ENCODE assay signal across 13 cellular contexts in genomic region chr17:17033466-17033865, GRCh38. TPM values are rescaled to one million over a fixed set of nuclear protein-coding genes. Genes with fewer than 3 reads are reported as not detected.
DNase-seq lines count a peak whose midpoint lies in the region; ATAC-seq and TF ChIP-seq lines count a peak whose summit lies in the region.
"Had no signal": no experiment of that assay in that cellular context is flagged by ENCODE, and none has a peak within 500 bp of the region (broad histone marks: within the 10 kb centered on the region; RNA-seq: fewer than 3 reads in every experiment).

No MANE protein-coding gene starts in this region.

- H3K36me3 Mint-ChIP-seq in neural progenitor cell = no peaks in the 10 kb centered on the region
- H3K36me3 Mint-ChIP-seq in activated T-helper 17 cell treated with anti-CD3 and anti-CD28 coated beads, Interleukin-2, amount 50 U/mL, for 72 hours (ENCODE audit: low read depth) = no peaks in the 10 kb centered on the region

- H3K4me3 Mint-ChIP-seq in neural progenitor cell = no peak overlapping the region
- no peak overlapping the region for H3K4me3 Mint-ChIP-seq in activated T-helper 17 cell treated with anti-CD3 and anti-CD28 coated beads, Interleukin-2, amount 50 U/mL, for 72 hours
- H3K4me3 Mint-ChIP-seq: CD4-positive, alpha-beta T cell; H9 had no signal

- H3K4me3 ChIP-seq in RWPE2 (ENCODE audit: severe bottlenecking) = no peak overlapping the region
- no peak overlapping the region for H3K4me3 ChIP-seq in coronary artery
- H3K4me3 ChIP-seq in neural progenitor cell = no peak overlapping the region
- no peak overlapping the region for H3K4me3 ChIP-seq in tibial artery

- no peaks in the 10 kb centered on the region for H3K36me3 ChIP-seq in RWPE2 (ENCODE audit: low read depth)
- H3K36me3 ChIP-seq in neural progenitor cell = no peaks in the 10 kb centered on the region
- H3K36me3 ChIP-seq in tibial artery = no peaks in the 10 kb centered on the region

- H3K27me3 ChIP-seq in RWPE2 (ENCODE audit: insufficient read depth, poor library complexity, severe bottlenecking) (no peaks in the 10 kb centered on the region), neural progenitor cell (no peaks in the 10 kb centered on the region), tibial artery (no peaks in the 10 kb centered on the region)

- H2AFZ ChIP-seq in neural progenitor cell (replicated peaks) = no peak overlapping the region

- no peak overlapping the region for H3K4me2 ChIP-seq in neural progenitor cell

- H3K27ac ChIP-seq in RWPE2 (ENCODE audit: poor library complexity, severe bottlenecking) (peak overlapping the region; percentile 93), coronary artery (peak overlapping the region; percentile 30 to 63), neural progenitor cell (no peak overlapping the region), tibial artery (peak overlapping the region; percentile 61 to 64)

- no peaks in the 10 kb centered on the region for H4K20me1 ChIP-seq in neural progenitor cell (ENCODE audit: low read depth)

- ATAC-seq in RWPE2 (ENCODE audit: low read depth) (no peak), HG03520 (IDR thresholded peaks at IDR 0.05; ENCODE audit: unreplicated experiment) (no peak)
- ATAC-seq in activated T-helper 17 cell treated with anti-CD3 and anti-CD28 coated beads, Interleukin-2, amount 50 U/mL, for 72 hours (replicated peaks) = no peak

- TF ChIP-seq CTCF in RWPE2 (IDR thresholded peaks at IDR 0.05; ENCODE audit: poor library complexity, severe bottlenecking) = no peak
- no peak for TF ChIP-seq CTCF in coronary artery (IDR thresholded peaks at IDR 0.05)
- no peak for TF ChIP-seq CTCF in neural progenitor cell (IDR thresholded peaks at IDR 0.05)
- no peak for TF ChIP-seq CTCF in tibial artery (IDR thresholded peaks at IDR 0.05)

- intact Hi-C loops in tibial artery (cut with DNase I; ENCODE audit: low total_unique reads) = loop anchor here (10.0 kb wide), 1 partner anchor 171 kb away; the partner anchor contains the start of gene PLD6

- H3K27me3 Mint-ChIP-seq in neural progenitor cell (ENCODE audit: insufficient read depth, low read depth) = peaks cover 21% of the 10 kb centered on the region
- H3K27me3 Mint-ChIP-seq in activated T-helper 17 cell treated with anti-CD3 and anti-CD28 coated beads, Interleukin-2, amount 50 U/mL, for 72 hours = no peaks in the 10 kb centered on the region
- H3K27me3 Mint-ChIP-seq: CD4-positive, alpha-beta T cell had no signal

- peak overlapping the region; percentile 3 for H3K27ac Mint-ChIP-seq in neural progenitor cell
- no peak overlapping the region for H3K27ac Mint-ChIP-seq in activated T-helper 17 cell treated with anti-CD3 and anti-CD28 coated beads, Interleukin-2, amount 50 U/mL, for 72 hours
- H3K27ac Mint-ChIP-seq: CD4-positive, alpha-beta T cell; H9 had no signal

- H3F3A ChIP-seq in neural progenitor cell (ENCODE audit: low read depth) = no peaks in the 10 kb centered on the region

- no peak overlapping the region for H3K9ac ChIP-seq in neural progenitor cell

- H3K4me1 Mint-ChIP-seq in neural progenitor cell = peaks cover 43% of the 10 kb centered on the region
- H3K4me1 Mint-ChIP-seq in activated T-helper 17 cell treated with anti-CD3 and anti-CD28 coated beads, Interleukin-2, amount 50 U/mL, for 72 hours = no peaks in the 10 kb centered on the region

- H3K4me1 ChIP-seq in RWPE2 (ENCODE audit: insufficient read depth, poor library complexity, severe bottlenecking) = peaks cover 28% of the 10 kb centered on the region
- H3K4me1 ChIP-seq in neural progenitor cell = peaks cover 15% of the 10 kb centered on the region
- H3K4me1 ChIP-seq in tibial artery = peaks cover 0 to 49% (median 45%) of the 10 kb centered on the region in 4 donors

- no peaks in the 10 kb centered on the region for H3K79me2 ChIP-seq in neural progenitor cell (ENCODE audit: low read depth)

- DNase-seq in RWPE2 (ENCODE audit: low spot score) = no peak
- DNase-seq in coronary artery (ENCODE audit: low spot score) = no peak
- no peak for DNase-seq in neural progenitor cell (ENCODE audit: low spot score)
- DNase-seq in tibial artery = no peak
- DNase-seq in LoVo (ENCODE audit: low spot score) = no peak
- DNase-seq: CD4-positive, alpha-beta T cell; DMS53; H9; NCI-H187 treated with DMSO at 0.1 percent for 48 hours; NCI-H69; SHP77 treated with DMSO at 0.1 percent for 48 hours had no signal

- no peaks in the 10 kb centered on the region for H3K9me3 Mint-ChIP-seq in neural progenitor cell
- no peaks in the 10 kb centered on the region for H3K9me3 Mint-ChIP-seq in activated T-helper 17 cell treated with anti-CD3 and anti-CD28 coated beads, Interleukin-2, amount 50 U/mL, for 72 hours
- H3K9me3 Mint-ChIP-seq: CD4-positive, alpha-beta T cell; H9 had no signal

- H3K9me3 ChIP-seq in RWPE2 (ENCODE audit: severe bottlenecking) (no peaks in the 10 kb centered on the region), neural progenitor cell (ENCODE audit: low read depth) (no peaks in the 10 kb centered on the region), tibial artery (no peaks in the 10 kb centered on the region)

RNA-seq across cellular contexts. Expression of gene MPRIP, which starts 8.8 kb away (rescaled TPM):
- 42.1 and 65.0 TPM in 2 replicates for total RNA-seq in neural progenitor cell (ENCODE audit: low replicate concordance)
- 100 to 1,000 TPM; 204 to 207 TPM for total RNA-seq in activated T-helper 17 cell treated with anti-CD3 and anti-CD28 coated beads, Interleukin-2, amount 50 U/mL, for 72 hours
